12 cellular contexts compared by ENCODE assay signal in genomic region chr3:59268170-59268569, GRCh38.
DNase-seq lines count a peak whose midpoint lies in the region; ATAC-seq and TF ChIP-seq lines count a peak whose summit lies in the region.
"Had no signal": no experiment of that assay in that cellular context is flagged by ENCODE, and none has a peak within 500 bp of the region (broad histone marks: within the 10 kb centered on the region; RNA-seq: fewer than 3 reads in every experiment).

No MANE protein-coding gene starts in this region.

- H3K9ac ChIP-seq in GM23248, result no peak overlapping the region
- no peak overlapping the region for H3K9ac ChIP-seq in adipocyte (ENCODE audit: low read length)
- H3K9ac ChIP-seq in smooth muscle cell (ENCODE audit: low read depth), result no peak overlapping the region
- H3K9ac ChIP-seq: BLaER1 treated with 17β-estradiol and CSF1 and Interleukin-3, amounts not matched to agents 10 nM and 100 nM had no signal

- H3K79me2 ChIP-seq in GM23248 (ENCODE audit: insufficient read depth) (no peaks in the 10 kb centered on the region), smooth muscle cell (ENCODE audit: low read depth) (no peaks in the 10 kb centered on the region)

- no peak overlapping the region for H3K27ac Mint-ChIP-seq in chondrocyte (ENCODE audit: unreplicated experiment)
- H3K27ac Mint-ChIP-seq: H9 had no signal

- no peaks in the 10 kb centered on the region for H3K36me3 Mint-ChIP-seq in chondrocyte (ENCODE audit: low read depth)

- DNase-seq in GM23248 (peak; percentile 64), adipocyte (ENCODE audit: low read depth) (peak; percentile 55), fibroblast of pulmonary artery (ENCODE audit: low read depth) (peak; percentile 17), smooth muscle cell (lab: John Stamatoyannopoulos, UW; ENCODE audit: unreplicated experiment) (no peak), chondrocyte (ENCODE audit: low spot score) (no peak), KG1 (lab: John Stamatoyannopoulos, UW) (no peak)
- DNase-seq: H9, NCI-H1436 treated with DMSO at 0.1 percent for 48 hours, NCI-H345 had no signal

- peaks cover 16% of the 10 kb centered on the region; the same call in 1 of the 2 replicates for H3F3A ChIP-seq in GM23248 (ENCODE audit: insufficient read depth)
- no peaks in the 10 kb centered on the region for H3F3A ChIP-seq in smooth muscle cell (ENCODE audit: low read depth)

- ATAC-seq in HG03175 (IDR thresholded peaks at IDR 0.05; ENCODE audit: unreplicated experiment), result no peak

- 45 to 53% methylated on average over 1 of the region's 1 CpG for WGBS in GM23248 (ENCODE audit: low coverage in 1 of 2, low lambda C conversion rate in 2 of 2, missing lambda C conversion rate in 2 of 2), 2 experiments
- 62% methylated on average over 1 of the region's 1 CpG for WGBS in smooth muscle cell (ENCODE audit: low lambda C conversion rate)

- H4K20me1 ChIP-seq in GM23248 (ENCODE audit: insufficient read depth) (no peaks in the 10 kb centered on the region), smooth muscle cell (ENCODE audit: low read depth) (no peaks in the 10 kb centered on the region)
- H4K20me1 ChIP-seq: BLaER1 treated with 17β-estradiol and CSF1 and Interleukin-3, amounts not matched to agents 10 nM and 100 nM had no signal

- peak overlapping the region; percentile 24 for H3K4me2 ChIP-seq in GM23248 (ENCODE audit: unreplicated experiment)
- no peak overlapping the region for H3K4me2 ChIP-seq in smooth muscle cell
- H3K4me2 ChIP-seq: BLaER1 treated with 17β-estradiol and CSF1 and Interleukin-3, amounts not matched to agents 10 nM and 100 nM had no signal

- H3K36me3 ChIP-seq in GM23248 (ENCODE audit: low read depth) (no peaks in the 10 kb centered on the region), adipocyte (ENCODE audit: control insufficient read depth, insufficient read depth, low read length, severe bottlenecking) (no peaks in the 10 kb centered on the region), smooth muscle cell (ENCODE audit: low read depth) (no peaks in the 10 kb centered on the region)

- in situ Hi-C loops in GM23248 (cut with MboI), result no loop called here

- H3K9me3 ChIP-seq in GM23248 (ENCODE audit: low read depth) (no peaks in the 10 kb centered on the region), adipocyte (ENCODE audit: control insufficient read depth, low read length) (no peaks in the 10 kb centered on the region), smooth muscle cell (replicated peaks; ENCODE audit: low read depth) (no peaks in the 10 kb centered on the region)

- H3K9me3 Mint-ChIP-seq in chondrocyte (ENCODE audit: low read depth), result peaks cover 3% of the 10 kb centered on the region

- TF ChIP-seq CTCF in fibroblast of pulmonary artery (IDR thresholded peaks at IDR 0.05; ENCODE audit: low read length, missing control alignments) (no peak), smooth muscle cell (IDR thresholded peaks at IDR 0.05; ENCODE audit: borderline replicate concordance, insufficient read depth, poor library complexity, severe bottlenecking) (no peak), chondrocyte (IDR thresholded peaks at IDR 0.05) (no peak)

- no peaks in the 10 kb centered on the region for H3K27me3 Mint-ChIP-seq in chondrocyte (ENCODE audit: low read depth)

- H3K27ac ChIP-seq in GM23248 (peak overlapping the region; percentile 27), smooth muscle cell (ENCODE audit: low read depth) (peak overlapping the region; percentile 9)
- H3K27ac ChIP-seq: BLaER1 treated with 17β-estradiol and CSF1 and Interleukin-3, amounts not matched to agents 10 nM and 100 nM; SK-N-MC had no signal

- H2AFZ ChIP-seq in GM23248 (peak overlapping the region; percentile 7; the same call in 1 of the 2 replicates), smooth muscle cell (ENCODE audit: low read depth) (no peak overlapping the region)

- peaks cover 9% of the 10 kb centered on the region for H3K4me1 Mint-ChIP-seq in chondrocyte (ENCODE audit: low read depth)
- H3K4me1 Mint-ChIP-seq: H9 had no signal

- no peak overlapping the region for H3K4me3 Mint-ChIP-seq in chondrocyte (ENCODE audit: unreplicated experiment)
- H3K4me3 Mint-ChIP-seq: H9 had no signal

- H3K4me3 ChIP-seq in GM23248 (no peak overlapping the region), adipocyte (ENCODE audit: low read length) (no peak overlapping the region), fibroblast of pulmonary artery (replicated peaks; ENCODE audit: low read depth, low read length) (no peak overlapping the region), smooth muscle cell (no peak overlapping the region)
- H3K4me3 ChIP-seq: BLaER1 treated with 17β-estradiol and CSF1 and Interleukin-3, amounts not matched to agents 10 nM and 100 nM; SK-N-MC had no signal

- peaks cover 51% of the 10 kb centered on the region for H3K4me1 ChIP-seq in GM23248 (ENCODE audit: insufficient read depth)
- peaks cover 19% of the 10 kb centered on the region for H3K4me1 ChIP-seq in adipocyte (ENCODE audit: control insufficient read depth, insufficient read depth, low read length)
- no peaks in the 10 kb centered on the region for H3K4me1 ChIP-seq in smooth muscle cell (ENCODE audit: low read depth)

- no peaks in the 10 kb centered on the region for H3K9me2 ChIP-seq in GM23248 (ENCODE audit: insufficient read depth)

- H3K27me3 ChIP-seq in GM23248 (replicated peaks; ENCODE audit: insufficient read depth) (no peaks in the 10 kb centered on the region), adipocyte (replicated peaks; ENCODE audit: control insufficient read depth, insufficient read depth, low read length) (no peaks in the 10 kb centered on the region), smooth muscle cell (ENCODE audit: low read depth) (no peaks in the 10 kb centered on the region)
- H3K27me3 ChIP-seq: BLaER1 treated with 17β-estradiol and CSF1 and Interleukin-3, amounts not matched to agents 10 nM and 100 nM had no signal

Comparison
In these comparisons a context has a peak if more than half of its experiments do, and no peak if none do; other contexts are left out.
1. DNase-seq: peak in GM23248 (single experiment), adipocyte (single experiment) and fibroblast of pulmonary artery (single experiment); none in smooth muscle cell (single experiment), chondrocyte (single experiment) and KG1 (single experiment).